Comparison of ENCODE assay signal across 11 cellular contexts in the genomic region with DNA sequence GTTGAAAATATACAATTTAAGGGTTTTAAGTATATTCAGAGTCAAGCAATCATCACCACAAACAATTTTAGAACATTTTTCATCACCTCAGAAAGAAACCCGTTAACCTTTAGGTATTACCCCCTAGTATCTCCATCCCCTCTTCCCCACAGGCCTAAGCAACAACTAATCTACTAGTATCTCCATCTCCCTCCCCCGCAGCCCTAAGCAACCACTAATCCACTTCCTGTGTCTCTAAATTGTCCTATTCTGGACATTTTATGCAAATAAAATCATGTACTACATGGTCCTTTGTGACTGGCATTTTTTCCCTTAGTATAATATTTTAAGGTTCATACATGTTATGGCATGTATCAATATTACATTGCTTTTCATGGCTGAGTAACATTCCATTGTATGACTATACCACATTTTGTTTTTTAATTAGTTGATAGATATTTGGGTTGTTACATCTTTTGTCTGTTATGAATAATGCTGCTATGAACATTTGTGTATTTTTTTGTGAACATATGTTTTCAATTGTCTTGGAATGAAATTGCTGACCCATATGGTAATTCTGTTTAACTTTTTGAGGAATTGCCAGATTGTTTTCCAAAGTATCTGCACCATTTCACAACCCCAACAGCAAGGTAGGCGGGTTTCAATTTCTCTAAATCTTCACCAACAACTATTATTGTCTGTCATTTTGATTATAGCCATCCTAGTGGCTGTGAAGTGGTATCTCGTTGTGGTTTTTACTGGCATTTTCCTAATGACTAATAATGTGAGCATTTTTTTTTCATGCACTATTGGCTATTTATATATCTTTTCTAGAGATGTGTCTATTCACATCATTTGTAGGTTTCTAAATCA.
A peak's percentile ranks its signal among the peaks of the same experiment; 100 is the strongest.
DNase-seq lines count a peak whose midpoint lies in the region; ATAC-seq and TF ChIP-seq lines count a peak whose summit lies in the region.
"Had no signal": no experiment of that assay in that cellular context is flagged by ENCODE, and none has a peak within 500 bp of the region (broad histone marks: within the 10 kb centered on the region; RNA-seq: fewer than 3 reads in every experiment).

No MANE protein-coding gene starts in this region.

- H3K36me3 ChIP-seq in Loucy (ENCODE audit: insufficient read depth, low read length): no peaks in the 10 kb centered on the region

- H4K20me1 ChIP-seq in Loucy (ENCODE audit: insufficient read depth, low read length, poor library complexity, severe bottlenecking): no peaks in the 10 kb centered on the region

- H3K9ac ChIP-seq in Loucy (ENCODE audit: low read depth, low read length, poor library complexity, severe bottlenecking): no peak overlapping the region

- H3K27me3 ChIP-seq in Loucy (ENCODE audit: insufficient read depth, low read length, poor library complexity, severe bottlenecking): no peaks in the 10 kb centered on the region

- TF ChIP-seq CTCF in Loucy (conservative IDR thresholded peaks at IDR 0.05; ENCODE audit: low read length): no peak
- no peak for TF ChIP-seq CTCF in fibroblast of the aortic adventitia (IDR thresholded peaks at IDR 0.05; ENCODE audit: insufficient read depth, low read length)

- no peaks in the 10 kb centered on the region for H3K79me2 ChIP-seq in Loucy (ENCODE audit: insufficient read depth, low read length)

- H3K9me3 ChIP-seq in Loucy (ENCODE audit: insufficient read depth, low read depth, low read length): no peaks in the 10 kb centered on the region

- H3K9me2 ChIP-seq in Loucy (replicated peaks; ENCODE audit: low read depth, low read length): no peaks in the 10 kb centered on the region

- H3K4me2 ChIP-seq in Loucy (ENCODE audit: low read depth, low read length, poor library complexity, severe bottlenecking): peak overlapping the region; percentile 6

- in situ Hi-C loops in KBM-7 (cut with MboI; ENCODE audit: low pct_unique_long_range_greater_than_20kb, low sequenced_read_pairs): no loop called here

- no peak overlapping the region for H2AFZ ChIP-seq in Loucy (ENCODE audit: low read length)

- DNase-seq in GM04503 (ENCODE audit: low read depth): peak; percentile 92
- DNase-seq in fibroblast of the aortic adventitia (ENCODE audit: low read depth): peak; percentile 86
- no peak for DNase-seq in KBM-7
- DNase-seq in SW480 (ENCODE audit: low spot score): no peak
- DNase-seq: activated naive CD4-positive, alpha-beta T cell treated with Interleukin-2 at 50 U/mL for 16 hours; left ventricle myocardium superior; NCI-H524 treated with DMSO at 0.1 percent for 48 hours had no signal

- no peaks in the 10 kb centered on the region for H3F3A ChIP-seq in Loucy (ENCODE audit: low read depth)

- peaks cover 53% of the 10 kb centered on the region for H3K4me1 ChIP-seq in Loucy (ENCODE audit: insufficient read depth, low read length, poor library complexity, severe bottlenecking)

- H3K4me3 ChIP-seq in Loucy (ENCODE audit: low read length, poor library complexity, severe bottlenecking) (no peak overlapping the region), fibroblast of the aortic adventitia (ENCODE audit: low read depth, low read length) (no peak overlapping the region)

- ATAC-seq in GM21381 (IDR thresholded peaks at IDR 0.05; ENCODE audit: unreplicated experiment) (peak; percentile 33), esophagus mucosa (no peak), GM19467 (IDR thresholded peaks at IDR 0.05; ENCODE audit: unreplicated experiment) (no peak)
- ATAC-seq: left ventricle myocardium superior had no signal

Comparison
In these comparisons a context has a peak if more than half of its experiments do, and no peak if none do; other contexts are left out.
1. DNase-seq: peak in GM04503 (single experiment) and fibroblast of the aortic adventitia (single experiment); none in KBM-7 (single experiment) and SW480 (single experiment).